In genomic region chr3:184142199-184142598, GRCh38 we compare ENCODE assay signal across 16 cellular contexts. TPM values are rescaled to one million over a fixed set of nuclear protein-coding genes. Genes with fewer than 3 reads are reported as not detected.
DNase-seq lines count a peak whose midpoint lies in the region; ATAC-seq and TF ChIP-seq lines count a peak whose summit lies in the region.
"Had no signal": no experiment of that assay in that cellular context is flagged by ENCODE, and none has a peak within 500 bp of the region (broad histone marks: within the 10 kb centered on the region; RNA-seq: fewer than 3 reads in every experiment).

No MANE protein-coding gene starts in this region.

- H3K36me3 Mint-ChIP-seq in stimulated activated naive B cell treated with anti-CD40 and anti-IgM and Interleukin-4, amounts not matched to agents 10 μg/mL and 1 μg/mL and 100 μg/mL, for 72 hours = peaks cover 30 to 45% of the 10 kb centered on the region in 2 donors

- peak overlapping the region; percentile 48; the same call in 1 of the 2 replicates for H3K27ac ChIP-seq in VCaP
- H3K27ac ChIP-seq in SJCRH30 = no peak overlapping the region

- no peak overlapping the region for H3K4me3 ChIP-seq in SJCRH30
- H3K4me3 ChIP-seq: GM23338 had no signal

- TF ChIP-seq CTCF in VCaP (conservative IDR thresholded peaks at IDR 0.05) = no peak

- peaks cover 42% of the 10 kb centered on the region for H3K36me3 ChIP-seq in SJCRH30

- H3K9me3 ChIP-seq in SJCRH30 (replicated peaks) = no peaks in the 10 kb centered on the region

- no peak overlapping the region for H3K4me3 Mint-ChIP-seq in stimulated activated naive B cell treated with anti-CD40 and anti-IgM and Interleukin-4, amounts not matched to agents 10 μg/mL and 1 μg/mL and 100 μg/mL, for 72 hours
- H3K4me3 Mint-ChIP-seq: B cell; CD4-positive, alpha-beta T cell; GM23338 had no signal

- no peaks in the 10 kb centered on the region for H3K9me3 Mint-ChIP-seq in stimulated activated naive B cell treated with anti-CD40 and anti-IgM and Interleukin-4, amounts not matched to agents 10 μg/mL and 1 μg/mL and 100 μg/mL, for 72 hours
- H3K9me3 Mint-ChIP-seq: CD4-positive, alpha-beta T cell; GM23338 had no signal

- H3K4me1 ChIP-seq in SJCRH30 = peaks cover 8% of the 10 kb centered on the region; the same call in 1 of the 2 replicates

- H3K4me1 Mint-ChIP-seq in stimulated activated naive B cell treated with anti-CD40 and anti-IgM and Interleukin-4, amounts not matched to agents 10 μg/mL and 1 μg/mL and 100 μg/mL, for 72 hours = peaks cover 9 to 23% of the 10 kb centered on the region in 2 donors
- H3K4me1 Mint-ChIP-seq: GM23338 had no signal

- H3K27me3 Mint-ChIP-seq in stimulated activated naive B cell treated with anti-CD40 and anti-IgM and Interleukin-4, amounts not matched to agents 10 μg/mL and 1 μg/mL and 100 μg/mL, for 72 hours = no peaks in the 10 kb centered on the region
- H3K27me3 Mint-ChIP-seq: B cell; CD4-positive, alpha-beta T cell had no signal

- no peak for ATAC-seq in stimulated activated naive B cell treated with anti-CD40 and anti-IgM and Interleukin-4, amounts not matched to agents 10 μg/mL and 1 μg/mL and 100 μg/mL, for 72 hours (replicated peaks)
- ATAC-seq in GM21390 (IDR thresholded peaks at IDR 0.05; ENCODE audit: unreplicated experiment) = no peak
- ATAC-seq: GM23338 had no signal

- peak overlapping the region; percentile 87 for H3K27ac Mint-ChIP-seq in stimulated activated naive B cell treated with anti-CD40 and anti-IgM and Interleukin-4, amounts not matched to agents 10 μg/mL and 1 μg/mL and 100 μg/mL, for 72 hours
- H3K27ac Mint-ChIP-seq: B cell; CD4-positive, alpha-beta T cell; GM23338 had no signal

- DNase-seq in activated effector memory CD4-positive, alpha-beta T cell treated with anti-CD3 and anti-CD28 coated beads, Interleukin-2, amount 50 U/mL, for 16 hours = peak; percentile 27
- no peak for DNase-seq in activated effector memory CD4-positive, alpha-beta T cell treated with Interleukin-2 at 50 U/mL for 16 hours
- DNase-seq in mesenteric fat pad (ENCODE audit: low spot score) = peak; percentile 41
- DNase-seq in stimulated activated naive B cell treated with anti-CD40 and anti-IgM and Interleukin-4, amounts not matched to agents 10 μg/mL and 1 μg/mL and 100 μg/mL, for 72 hours = no peak
- DNase-seq in SJCRH30 = no peak
- DNase-seq: C1 segment of cervical spinal cord; CD4-positive, alpha-beta T cell; DMS79; H7; IMR-90 had no signal

- no peaks in the 10 kb centered on the region for H3K27me3 ChIP-seq in SJCRH30

RNA-seq across cellular contexts. Expression of gene EIF2B5, which starts 7.0 kb away (rescaled TPM):
- 38.9 TPM for total RNA-seq in mesenteric fat pad
- 42.6 and 43.0 TPM in 2 replicates for total RNA-seq in SJCRH30 (2014; rRNA removed; shearing (Covaris generic))

RNA-seq across cellular contexts. Expression of gene DVL3, which starts 13.0 kb away (rescaled TPM):
- total RNA-seq in mesenteric fat pad = 68.1 TPM
- 38.5 and 43.7 TPM in 2 replicates for total RNA-seq in SJCRH30 (2014; rRNA removed; shearing (Covaris generic))

RNA-seq across cellular contexts. Expression of gene AP2M1, which starts 32.5 kb away (rescaled TPM):
- 389 TPM for total RNA-seq in mesenteric fat pad
- 194 and 196 TPM in 2 replicates for total RNA-seq in SJCRH30 (2014; rRNA removed; shearing (Covaris generic))

RNA-seq across cellular contexts. Expression of gene ABCF3, which starts 43.8 kb away (rescaled TPM):
- total RNA-seq in mesenteric fat pad = 81.1 TPM
- 29.4 and 32.6 TPM in 2 replicates for total RNA-seq in SJCRH30 (2014; rRNA removed; shearing (Covaris generic))

RNA-seq across cellular contexts. Expression of gene HTR3E, which starts 45.3 kb away (rescaled TPM):
- not detected for total RNA-seq in mesenteric fat pad
- 6.5 and 8.0 TPM in 2 replicates for total RNA-seq in SJCRH30 (2014; rRNA removed; shearing (Covaris generic))
- total RNA-seq: B cell; CD4-positive, alpha-beta T cell; G401; GM23338; H7; HT-29; IMR-90 had no signal

Comparison
In these comparisons a context has a peak if more than half of its experiments do, and no peak if none do; other contexts are left out.
1. DNase-seq: peak in activated effector memory CD4-positive, alpha-beta T cell treated with anti-CD3 and anti-CD28 coated beads, Interleukin-2, amount 50 U/mL, for 16 hours (single experiment) and mesenteric fat pad (single experiment); none in activated effector memory CD4-positive, alpha-beta T cell treated with Interleukin-2 at 50 U/mL for 16 hours (single experiment), stimulated activated naive B cell treated with anti-CD40 and anti-IgM and Interleukin-4, amounts not matched to agents 10 μg/mL and 1 μg/mL and 100 μg/mL, for 72 hours (single experiment) and SJCRH30 (0 of 2).